ENCODE assay signal across 8 cellular contexts in genomic region chr7:66996444-66997191, GRCh38. TPM values are rescaled to one million over a fixed set of nuclear protein-coding genes. Genes with fewer than 3 reads are reported as not detected.
DNase-seq lines count a peak whose midpoint lies in the region; ATAC-seq, FAIRE-seq and TF ChIP-seq lines count a peak whose summit lies in the region.
"Not testable (repeated sequence)": the region's sequence is repeated elsewhere in the genome, so short reads cannot be mapped to it uniquely, and the experiment has no call there.

Gene TYW1 (plus strand): TSS chr7:66996833. CDS start chr7:66996979, 146 bp downstream.

- H3K9me2 ChIP-seq in Loucy (replicated peaks; ENCODE audit: low read depth, low read length) = not testable (repeated sequence)

- TF ChIP-seq CTCF in Loucy (conservative IDR thresholded peaks at IDR 0.05; ENCODE audit: low read length); natural killer cell (IDR thresholded peaks at IDR 0.05): not testable (repeated sequence)

- H3K4me1 ChIP-seq in Loucy (ENCODE audit: insufficient read depth, low read length, poor library complexity, severe bottlenecking) = not testable (repeated sequence)

- H3K27me3 Mint-ChIP-seq in natural killer cell (ENCODE audit: low read depth in 2 of 2) = not testable (repeated sequence)

- H3K79me2 ChIP-seq in Loucy (ENCODE audit: insufficient read depth, low read length) = peaks cover 34% of the 10 kb centered on the region

- H3K27me3 ChIP-seq in Loucy (ENCODE audit: insufficient read depth, low read length, poor library complexity, severe bottlenecking) = not testable (repeated sequence)

- DNase-seq in EH (ENCODE audit: low read depth) = peak; percentile 99
- DNase-seq in H54 (ENCODE audit: insufficient read length, low spot score) = peak; percentile 70
- DNase-seq in activated T-helper 9 cell treated with anti-CD3 and anti-CD28 coated beads, Interleukin-2, amount 50 U/mL, for 16 hours (ENCODE audit: low read depth) = peak; percentile 96
- DNase-seq in fibroblast of peridontal ligament (ENCODE audit: extremely low read depth) = peak; percentile 97
- DNase-seq in natural killer cell = peak; percentile 98
- peak; percentile 97 for DNase-seq in stimulated activated naive CD4-positive, alpha-beta T cell treated with Interleukin-2 at 50 U/mL for 16 hours (lab: John Stamatoyannopoulos, UW)

- H3K4me3 Mint-ChIP-seq in natural killer cell = peak within 1 kb of the TSS; percentile 99

- H3K9me3 Mint-ChIP-seq in natural killer cell = not testable (repeated sequence)

- not testable (repeated sequence) for H3F3A ChIP-seq in Loucy (ENCODE audit: low read depth)

- H4K20me1 ChIP-seq in Loucy (ENCODE audit: insufficient read depth, low read length, poor library complexity, severe bottlenecking) = not testable (repeated sequence)

- peak; percentile 93 for TF ChIP-seq POLR2A in H54 (IDR thresholded peaks at IDR 0.05; ENCODE audit: low read depth, low read length)
- TF ChIP-seq POLR2A in Raji (IDR thresholded peaks at IDR 0.05; ENCODE audit: insufficient read depth, low read depth, low read length) = peak; percentile 92

- not testable (repeated sequence) for H3K36me3 ChIP-seq in Loucy (ENCODE audit: insufficient read depth, low read length)

- H3K27ac Mint-ChIP-seq in natural killer cell = peak within 1 kb of the TSS; percentile 95 to 96

- H3K4me2 ChIP-seq in Loucy (ENCODE audit: low read depth, low read length, poor library complexity, severe bottlenecking) = peak within 1 kb of the TSS; percentile 83

- H2AFZ ChIP-seq in Loucy (ENCODE audit: low read length) = peak within 1 kb of the TSS; percentile 89

- intact Hi-C loops in natural killer cell (cut with micrococcal nuclease) = loop anchor here (2.0 to 10.0 kb wide), 5 partner anchors 76 to 1242 kb away; partner anchors contain the start of gene TMEM248

- H3K9ac ChIP-seq in Loucy (ENCODE audit: low read depth, low read length, poor library complexity, severe bottlenecking) = peak within 1 kb of the TSS; percentile 79

- ATAC-seq in natural killer cell = peak; percentile 76 to 93 (median 82)

- peaks cover 29% of the 10 kb centered on the region in 2 donors for H3K4me1 Mint-ChIP-seq in natural killer cell

- peak; percentile 86 for FAIRE-seq in H54 (lab: Jason Lieb, UNC)

- H3K4me3 ChIP-seq in Loucy (ENCODE audit: low read length, poor library complexity, severe bottlenecking) = peak within 1 kb of the TSS; percentile 80

- H3K9me3 ChIP-seq in Loucy (ENCODE audit: insufficient read depth, low read depth, low read length) = not testable (repeated sequence)

- H3K36me3 Mint-ChIP-seq in natural killer cell = not testable (repeated sequence)

RNA-seq across cellular contexts. Expression of gene TYW1, which starts in this region (rescaled TPM):
- 10 to 100 TPM; 16.6 to 27.0 (median 16.9) TPM for total RNA-seq in natural killer cell

Comparison
In these comparisons a context has a peak if more than half of its experiments do, and no peak if none do; other contexts are left out.
1. Peak in every context shown above with its lines: DNase-seq, ATAC-seq and H3K4me3 ChIP-seq.